ENCODE assay signal across 8 cellular contexts in the genomic region with DNA sequence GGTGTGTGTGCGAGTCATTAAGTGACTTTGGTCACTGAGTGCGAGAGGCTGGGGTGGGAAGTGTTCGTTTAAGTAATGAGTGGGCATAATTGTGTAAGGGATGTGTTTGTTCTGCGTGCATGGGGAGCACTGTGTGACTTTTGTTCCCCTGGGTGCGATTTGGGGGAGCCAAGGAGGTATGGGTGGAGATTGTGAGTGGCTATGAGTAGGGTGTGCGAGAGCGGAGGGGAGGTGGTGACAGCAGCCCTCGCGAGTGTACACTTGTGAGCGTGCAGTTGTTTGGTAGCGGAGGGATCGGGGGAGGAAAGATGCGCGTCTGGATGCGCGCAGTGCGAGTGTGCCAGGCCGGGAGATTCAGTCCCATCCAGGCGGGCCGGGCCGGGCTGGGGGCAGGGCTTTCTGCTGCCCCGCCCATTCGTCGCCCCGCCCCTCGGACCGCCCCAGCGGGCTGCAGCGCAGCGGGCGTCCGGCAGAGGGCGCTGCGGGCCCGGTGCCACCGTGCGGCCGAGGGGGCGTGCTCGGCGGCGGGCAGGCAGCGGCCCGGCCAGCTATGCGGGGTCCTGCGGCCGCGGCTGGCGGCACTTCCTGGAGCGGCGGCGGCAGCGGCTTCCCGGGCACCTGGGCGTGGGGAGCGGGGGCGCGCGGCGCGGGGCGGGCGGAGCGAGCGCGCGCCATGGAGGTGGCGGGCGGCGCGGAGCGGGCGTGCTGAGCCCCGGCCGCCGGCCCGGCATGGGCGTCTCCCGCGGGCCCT.
DNase-seq lines count a peak whose midpoint lies in the region; ATAC-seq and TF ChIP-seq lines count a peak whose summit lies in the region.

A gene with protein sequence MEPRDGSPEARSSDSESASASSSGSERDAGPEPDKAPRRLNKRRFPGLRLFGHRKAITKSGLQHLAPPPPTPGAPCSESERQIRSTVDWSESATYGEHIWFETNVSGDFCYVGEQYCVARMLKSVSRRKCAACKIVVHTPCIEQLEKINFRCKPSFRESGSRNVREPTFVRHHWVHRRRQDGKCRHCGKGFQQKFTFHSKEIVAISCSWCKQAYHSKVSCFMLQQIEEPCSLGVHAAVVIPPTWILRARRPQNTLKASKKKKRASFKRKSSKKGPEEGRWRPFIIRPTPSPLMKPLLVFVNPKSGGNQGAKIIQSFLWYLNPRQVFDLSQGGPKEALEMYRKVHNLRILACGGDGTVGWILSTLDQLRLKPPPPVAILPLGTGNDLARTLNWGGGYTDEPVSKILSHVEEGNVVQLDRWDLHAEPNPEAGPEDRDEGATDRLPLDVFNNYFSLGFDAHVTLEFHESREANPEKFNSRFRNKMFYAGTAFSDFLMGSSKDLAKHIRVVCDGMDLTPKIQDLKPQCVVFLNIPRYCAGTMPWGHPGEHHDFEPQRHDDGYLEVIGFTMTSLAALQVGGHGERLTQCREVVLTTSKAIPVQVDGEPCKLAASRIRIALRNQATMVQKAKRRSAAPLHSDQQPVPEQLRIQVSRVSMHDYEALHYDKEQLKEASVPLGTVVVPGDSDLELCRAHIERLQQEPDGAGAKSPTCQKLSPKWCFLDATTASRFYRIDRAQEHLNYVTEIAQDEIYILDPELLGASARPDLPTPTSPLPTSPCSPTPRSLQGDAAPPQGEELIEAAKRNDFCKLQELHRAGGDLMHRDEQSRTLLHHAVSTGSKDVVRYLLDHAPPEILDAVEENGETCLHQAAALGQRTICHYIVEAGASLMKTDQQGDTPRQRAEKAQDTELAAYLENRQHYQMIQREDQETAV (plus strand): TSS at position 578 of the 751 bp plus-strand sequence. CDS start 197 bp downstream, outside the sequence.

- H3K4me3 ChIP-seq in choroid plexus epithelial cell (ENCODE audit: low read depth, low read length) = peak within 1 kb of the TSS; percentile 81

- H3K27ac ChIP-seq in layer of hippocampus (ENCODE audit: low read depth, low read length) = peak within 1 kb of the TSS; percentile 52

- peak; percentile 79 for DNase-seq in ACHN
- DNase-seq in NCI-H345 (lab: John Stamatoyannopoulos, UW) = peak; percentile 83
- DNase-seq in activated CD4-positive, alpha-beta T cell treated with anti-CD3 and anti-CD28 coated beads for 4 hours = peak; percentile 79 to 87
- DNase-seq in choroid plexus epithelial cell (ENCODE audit: low read depth) = peak; percentile 78
- DNase-seq in stimulated activated CD4-positive, alpha-beta T cell treated with anti-CD3 and anti-CD28 coated beads, Interleukin-1b, Interleukin-23, amount 100 ng/mL, for 4 hours (ENCODE audit: low read depth in 2 of 2) = peak; percentile 81 to 87

- ATAC-seq in GM18520 (IDR thresholded peaks at IDR 0.05; ENCODE audit: unreplicated experiment) (peak; percentile 76), HG03045 (IDR thresholded peaks at IDR 0.05; ENCODE audit: unreplicated experiment) (peak; percentile 78)

- in situ Hi-C loops in ACHN (cut with HindIII; ENCODE audit: low pct_ligation_motif_present, low pct_unique_long_range_greater_than_20kb, low sequenced_read_pairs) = no loop called here

- peak; percentile 44 for TF ChIP-seq CTCF in choroid plexus epithelial cell (conservative IDR thresholded peaks at IDR 0.05; ENCODE audit: low read depth, low read length)

- no peaks in the 10 kb centered on the region for H3K27me3 ChIP-seq in layer of hippocampus (ENCODE audit: control insufficient read depth, insufficient read depth, low read length)

Comparison
In these comparisons a context has a peak if more than half of its experiments do, and no peak if none do; other contexts are left out.
1. Peak in every context shown above with its lines: DNase-seq, ATAC-seq, H3K4me3 ChIP-seq and H3K27ac ChIP-seq.